ENCODE assay signal across 24 cellular contexts in the genomic region with DNA sequence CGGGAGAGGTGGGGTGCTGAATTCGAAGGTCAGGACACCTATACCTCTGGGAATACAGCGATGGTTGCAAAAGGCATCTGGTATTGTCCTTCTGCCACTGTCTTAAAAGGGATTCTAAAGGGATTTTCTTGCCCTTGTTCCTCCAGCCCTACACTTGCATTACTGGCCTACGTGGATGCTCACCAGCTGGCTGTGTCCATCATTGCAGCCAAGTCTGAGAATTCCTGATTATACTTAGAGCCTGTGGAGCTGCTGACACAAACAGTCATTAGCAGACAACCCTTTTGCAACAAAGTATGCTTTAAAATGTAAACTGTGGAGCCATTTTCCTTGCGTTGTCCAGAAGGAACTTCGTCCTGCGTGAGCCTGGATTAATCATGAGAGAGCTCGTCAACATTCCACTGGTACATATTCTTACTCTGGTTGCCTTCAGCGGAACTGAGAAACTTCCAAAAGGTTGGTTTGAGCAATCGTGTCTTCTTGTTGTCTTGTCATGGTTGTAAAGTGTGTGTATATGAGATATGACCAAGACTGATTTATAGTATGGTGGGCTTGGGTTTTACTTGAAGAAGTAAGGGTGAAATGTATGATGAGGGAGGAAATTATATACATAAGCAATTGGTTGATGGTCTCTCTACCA. TPM values are rescaled to one million over a fixed set of nuclear protein-coding genes. Genes with fewer than 3 reads are reported as not detected.
A peak's percentile ranks its signal among the peaks of the same experiment; 100 is the strongest.
DNase-seq lines count a peak whose midpoint lies in the region; ATAC-seq and TF ChIP-seq lines count a peak whose summit lies in the region.
"Had no signal": no experiment of that assay in that cellular context is flagged by ENCODE, and none has a peak within 500 bp of the region (broad histone marks: within the 10 kb centered on the region; RNA-seq: fewer than 3 reads in every experiment).

MUSK (plus strand) TSS at position 264 of the 640 bp plus-strand sequence; CDS start at position 378, 114 bp downstream.

- peak within 1 kb of the TSS; percentile 12 for H3K4me3 ChIP-seq in MM.1S (ENCODE audit: low read length)
- no peak within 1 kb of the TSS for H3K4me3 ChIP-seq in fibroblast of villous mesenchyme (ENCODE audit: low read depth, low read length)
- peak within 1 kb of the TSS in 1 of 2 donors; percentile 29 for H3K4me3 ChIP-seq in mucosa of rectum (ENCODE audit: low read length in 2 of 2)
- H3K4me3 ChIP-seq in skeletal muscle tissue (ENCODE audit: low read length in 3 of 3) = peak within 1 kb of the TSS; percentile 30 to 55 (median 52)
- H3K4me3 ChIP-seq: left lung, tibial artery had no signal

- H3K9me2 ChIP-seq in MM.1S (replicated peaks; ENCODE audit: insufficient read depth, low read length) = no peaks in the 10 kb centered on the region

- H3K9ac ChIP-seq in MM.1S (ENCODE audit: low read length) (no peak within 1 kb of the TSS), mucosa of rectum (ENCODE audit: low read depth in 1 of 2, low read length in 2 of 2) (no peak within 1 kb of the TSS), skeletal muscle tissue (ENCODE audit: low read depth in 1 of 3, low read length in 3 of 3) (peak within 1 kb of the TSS; percentile 11 to 63 (median 26))

- H3K9me3 ChIP-seq in MM.1S (replicated peaks; ENCODE audit: insufficient read depth, low read length) (no peaks in the 10 kb centered on the region), mucosa of rectum (ENCODE audit: control insufficient read depth in 2 of 2, low read length in 2 of 2) (no peaks in the 10 kb centered on the region), skeletal muscle tissue (ENCODE audit: control insufficient read depth in 3 of 3, low read length in 3 of 3) (no peaks in the 10 kb centered on the region)
- H3K9me3 ChIP-seq: left lung, tibial artery had no signal

- DNase-seq in MM.1S (no peak), fibroblast of villous mesenchyme (ENCODE audit: low read depth) (peak; percentile 25), DMS53 (lab: John Stamatoyannopoulos, UW) (no peak), NCI-H2171 (lab: John Stamatoyannopoulos, UW) (no peak), cerebellar cortex (ENCODE audit: low spot score) (no peak)
- no peak for DNase-seq in effector memory CD8-positive, alpha-beta T cell
- DNase-seq: activated CD8-positive, alpha-beta memory T cell treated with anti-CD3 and anti-CD28 coated beads for 24 hours; activated T-cell treated with anti-CD3 and anti-CD28 coated beads, Interleukin-2, amount 50 U/mL, for 48 hours; CD4-positive, CD25-positive, alpha-beta regulatory T cell; DMS 273 treated with DMSO at 0.1 percent for 48 hours; effector CD8-positive, alpha-beta T cell; left lung; naive B cell; NCI-H2227 treated with DMSO at 0.1 percent for 48 hours; stimulated activated CD4-positive, alpha-beta T cell treated with anti-CD3 and anti-CD28 coated beads, Interleukin-1b, Interleukin-23, amount 100 ng/mL, for 48 hours; T-helper 9 cell; tibial artery had no signal

- no peaks in the 10 kb centered on the region for H3K27me3 ChIP-seq in MM.1S (replicated peaks; ENCODE audit: insufficient read depth, low read length)
- no peaks in the 10 kb centered on the region for H3K27me3 ChIP-seq in mucosa of rectum (ENCODE audit: control insufficient read depth in 2 of 2, insufficient read depth in 2 of 2, low read length in 2 of 2)
- H3K27me3 ChIP-seq in skeletal muscle tissue (ENCODE audit: control insufficient read depth in 3 of 3, insufficient read depth in 3 of 3, low read length in 3 of 3) = no peaks in the 10 kb centered on the region
- H3K27me3 ChIP-seq: left lung, tibial artery had no signal

- no peaks in the 10 kb centered on the region for H3K27me3 Mint-ChIP-seq in effector memory CD8-positive, alpha-beta T cell
- H3K27me3 Mint-ChIP-seq: CD4-positive, CD25-positive, alpha-beta regulatory T cell; stimulated activated memory B cell treated with anti-CD40 and anti-IgM and Interleukin-4, amounts not matched to agents 10 μg/mL and 1 μg/mL and 100 μg/mL, for 72 hours had no signal

- H3K9me3 Mint-ChIP-seq in effector memory CD8-positive, alpha-beta T cell = peaks cover 3 to 22% of the 10 kb centered on the region in 2 donors
- H3K9me3 Mint-ChIP-seq: stimulated activated memory B cell treated with anti-CD40 and anti-IgM and Interleukin-4, amounts not matched to agents 10 μg/mL and 1 μg/mL and 100 μg/mL, for 72 hours had no signal

- H3K4me3 Mint-ChIP-seq in effector memory CD8-positive, alpha-beta T cell = no peak within 1 kb of the TSS
- H3K4me3 Mint-ChIP-seq: CD4-positive, CD25-positive, alpha-beta regulatory T cell; naive B cell; stimulated activated memory B cell treated with anti-CD40 and anti-IgM and Interleukin-4, amounts not matched to agents 10 μg/mL and 1 μg/mL and 100 μg/mL, for 72 hours; WTC11 had no signal

- peak within 1 kb of the TSS; percentile 47 for H3K4me2 ChIP-seq in MM.1S (ENCODE audit: low read depth, low read length)

- H3K4me1 Mint-ChIP-seq in effector memory CD8-positive, alpha-beta T cell (ENCODE audit: low read depth in 2 of 2) = no peaks in the 10 kb centered on the region
- H3K4me1 Mint-ChIP-seq: CD4-positive, CD25-positive, alpha-beta regulatory T cell; naive B cell; stimulated activated memory B cell treated with anti-CD40 and anti-IgM and Interleukin-4, amounts not matched to agents 10 μg/mL and 1 μg/mL and 100 μg/mL, for 72 hours; WTC11 had no signal

- H4K20me1 ChIP-seq in MM.1S (ENCODE audit: insufficient read depth, low read length) = no peaks in the 10 kb centered on the region

- H3K27ac ChIP-seq in MM.1S (ENCODE audit: low read length) (peak within 1 kb of the TSS; percentile 23; the same call in 1 of the 2 replicates), mucosa of rectum (ENCODE audit: low read depth in 2 of 2, low read length in 2 of 2) (peak within 1 kb of the TSS; percentile 16 to 54), skeletal muscle tissue (ENCODE audit: low read depth, low read length) (peak within 1 kb of the TSS; percentile 23)
- H3K27ac ChIP-seq: left lung, tibial artery had no signal

- ATAC-seq in effector memory CD8-positive, alpha-beta T cell (replicated peaks) = no peak
- ATAC-seq: activated naive CD4-positive, alpha-beta T cell treated with anti-CD3 and anti-CD28 coated beads, Interleukin-2, amount 50 U/mL, for 72 hours; sciatic nerve; stimulated activated memory B cell treated with anti-CD40 and anti-IgM and Interleukin-4, amounts not matched to agents 10 μg/mL and 1 μg/mL and 100 μg/mL, for 72 hours; WTC11 had no signal

- no peaks in the 10 kb centered on the region; the same call in 1 of the 2 replicates for H3F3A ChIP-seq in MM.1S (ENCODE audit: insufficient read depth, low read length)

- TF ChIP-seq CTCF in MM.1S (IDR thresholded peaks at IDR 0.05; ENCODE audit: low read length) (no peak), fibroblast of villous mesenchyme (IDR thresholded peaks at IDR 0.05; ENCODE audit: insufficient read depth, low read depth, low read length) (no peak)

- H3K36me3 ChIP-seq in MM.1S (replicated peaks; ENCODE audit: insufficient read depth, low read length) (no peaks in the 10 kb centered on the region), mucosa of rectum (ENCODE audit: control insufficient read depth in 2 of 2, insufficient read depth in 2 of 2, low read length in 2 of 2) (no peaks in the 10 kb centered on the region), skeletal muscle tissue (ENCODE audit: control insufficient read depth in 3 of 3, insufficient read depth in 3 of 3, low read length in 3 of 3) (no peaks in the 10 kb centered on the region)
- H3K36me3 ChIP-seq: left lung, tibial artery had no signal

- H2AFZ ChIP-seq in MM.1S (ENCODE audit: low read length) = no peak within 1 kb of the TSS

- no peak within 1 kb of the TSS for H3K27ac Mint-ChIP-seq in effector memory CD8-positive, alpha-beta T cell
- H3K27ac Mint-ChIP-seq: activated naive CD4-positive, alpha-beta T cell treated with anti-CD3 and anti-CD28 coated beads, Interleukin-2, amount 50 U/mL, for 72 hours; CD4-positive, CD25-positive, alpha-beta regulatory T cell; naive B cell; stimulated activated memory B cell treated with anti-CD40 and anti-IgM and Interleukin-4, amounts not matched to agents 10 μg/mL and 1 μg/mL and 100 μg/mL, for 72 hours; WTC11 had no signal

- H3K4me1 ChIP-seq in MM.1S (ENCODE audit: low read length) (peaks cover 17% of the 10 kb centered on the region), mucosa of rectum (ENCODE audit: control insufficient read depth in 2 of 2, insufficient read depth in 2 of 2, low read length in 2 of 2) (no peaks in the 10 kb centered on the region), skeletal muscle tissue (ENCODE audit: control insufficient read depth in 3 of 3, insufficient read depth in 3 of 3, low read length in 3 of 3) (peaks cover 0 to 6% (median 4%) of the 10 kb centered on the region in 3 donors)

- H3K36me3 Mint-ChIP-seq in effector memory CD8-positive, alpha-beta T cell (ENCODE audit: insufficient read depth) = no peaks in the 10 kb centered on the region
- H3K36me3 Mint-ChIP-seq: activated naive CD4-positive, alpha-beta T cell treated with anti-CD3 and anti-CD28 coated beads, Interleukin-2, amount 50 U/mL, for 72 hours; CD4-positive, CD25-positive, alpha-beta regulatory T cell; naive B cell; stimulated activated memory B cell treated with anti-CD40 and anti-IgM and Interleukin-4, amounts not matched to agents 10 μg/mL and 1 μg/mL and 100 μg/mL, for 72 hours; WTC11 had no signal

- H3K79me2 ChIP-seq in MM.1S (ENCODE audit: low read length) = no peaks in the 10 kb centered on the region

RNA-seq across cellular contexts. Expression of gene MUSK, which starts in this region (rescaled TPM):
- total RNA-seq in fibroblast of villous mesenchyme = under 0.01 TPM in 1 of 2 replicates, not detected in the other
- total RNA-seq in skeletal muscle tissue = 8.4 TPM
- total RNA-seq: activated naive CD4-positive, alpha-beta T cell treated with anti-CD3 and anti-CD28 coated beads, Interleukin-2, amount 50 U/mL, for 72 hours; astrocyte; CD4-positive, CD25-positive, alpha-beta regulatory T cell; WTC11 had no signal

Comparison
In these comparisons a context has a peak if more than half of its experiments do, and no peak if none do; other contexts are left out.
1. Peak in DNase-seq in fibroblast of villous mesenchyme; RNA of the gene not detected or under 1 TPM.
2. H3K9ac ChIP-seq: peak in skeletal muscle tissue (3 of 3); none in MM.1S (single experiment) and mucosa of rectum (0 of 2).
3. Peak in every context shown above with its lines, with median percentiles within 50 percentile points of each other: H3K27ac ChIP-seq.